In genomic region chr11:27052668-27053067, GRCh38 we compare ENCODE assay signal across 21 cellular contexts.
DNase-seq lines count a peak whose midpoint lies in the region; TF ChIP-seq lines count a peak whose summit lies in the region.
"Had no signal": no experiment of that assay in that cellular context is flagged by ENCODE, and none has a peak within 500 bp of the region (broad histone marks: within the 10 kb centered on the region; RNA-seq: fewer than 3 reads in every experiment).

No MANE protein-coding gene starts in this region.

- H3K4me3 ChIP-seq in OCI-LY1 (ENCODE audit: low read depth, low read length, poor library complexity, severe bottlenecking): peak overlapping the region; percentile 9
- H3K4me3 ChIP-seq: BLaER1, GM12878 had no signal

- POLR2A ChIA-PET in HEK293T (lab: Yijun Ruan, JAX): no interaction called here

- DNase-seq in SIG-M5 treated with dmso at 0.1 percent for 504 hours (lab: John Stamatoyannopoulos, UW; ENCODE audit: unreplicated experiment) (peak; percentile 2), SIG-M5 (lab: John Stamatoyannopoulos, UW) (no peak), KG1 (lab: John Stamatoyannopoulos, UW) (no peak), HEK293T (ENCODE audit: extremely low spot score) (no peak), AG08396 (ENCODE audit: low spot score) (no peak), T-helper 1 cell (no peak)
- DNase-seq: CD4-positive, CD25-positive, alpha-beta regulatory T cell; COR-L47; GOT3; HCEC 1CT; NCI-H2029; NCI-H446 treated with DMSO at 0.1 percent for 48 hours; NCI-H526; NCI-H82; Right ventricle myocardium superior; RPMI8226 had no signal

- TF ChIP-seq CTCF in OCI-LY1 (IDR thresholded peaks at IDR 0.05; ENCODE audit: low read length) (no peak), VCaP (conservative IDR thresholded peaks at IDR 0.05) (no peak)

- no peaks in the 10 kb centered on the region for H3K9me2 ChIP-seq in OCI-LY1 (ENCODE audit: low read depth, low read length)

- H3K9me3 ChIP-seq in OCI-LY1 (ENCODE audit: low read length): peaks cover 14% of the 10 kb centered on the region

- H4K20me1 ChIP-seq in OCI-LY1 (ENCODE audit: insufficient read depth, low read length): no peaks in the 10 kb centered on the region
- H4K20me1 ChIP-seq: BLaER1 had no signal

- H3K4me2 ChIP-seq in OCI-LY1 (ENCODE audit: low read length): peak overlapping the region; percentile 54
- H3K4me2 ChIP-seq: BLaER1 had no signal

- peaks cover 56% of the 10 kb centered on the region for H3K4me1 ChIP-seq in OCI-LY1 (ENCODE audit: insufficient read depth, low read length, severe bottlenecking)
- H3K4me1 ChIP-seq: BLaER1 had no signal

- H3F3A ChIP-seq in OCI-LY1 (ENCODE audit: insufficient read depth, low read length): no peaks in the 10 kb centered on the region

- no peak overlapping the region for H2AFZ ChIP-seq in OCI-LY1 (ENCODE audit: low read length)

- no peaks in the 10 kb centered on the region for H3K27me3 ChIP-seq in OCI-LY1 (ENCODE audit: insufficient read depth, low read length)
- H3K27me3 ChIP-seq: BLaER1 had no signal

- H3K27ac ChIP-seq in OCI-LY1 (ENCODE audit: low read depth, low read length, poor library complexity, severe bottlenecking) (peak overlapping the region; percentile 91), VCaP (peak overlapping the region; percentile 44)
- H3K27ac ChIP-seq: BLaER1, HL-60 had no signal

- peaks cover 27% of the 10 kb centered on the region for H3K79me2 ChIP-seq in OCI-LY1 (ENCODE audit: insufficient read depth, low read length)

- peaks cover 50% of the 10 kb centered on the region for H3K36me3 ChIP-seq in OCI-LY1 (ENCODE audit: insufficient read depth, low read length)
- H3K36me3 ChIP-seq: BLaER1 had no signal

- CTCF ChIA-PET in HEK293T (lab: Yijun Ruan, JAX): no interaction called here

- H3K9ac ChIP-seq in OCI-LY1 (ENCODE audit: low read length): peak overlapping the region; percentile 61
- H3K9ac ChIP-seq: BLaER1 had no signal

TF ChIP-seq in HEK293T, 16 proteins besides CTCF, POLR2A, EP300 and RAD21:
- TF ChIP-seq BHLHE40 (IDR thresholded peaks at IDR 0.05; ENCODE audit: borderline replicate concordance) (no peak), LEF1 (IDR thresholded peaks at IDR 0.05; ENCODE audit: borderline replicate concordance) (no peak), FOXM1 (IDR thresholded peaks at IDR 0.05; ENCODE audit: borderline replicate concordance) (no peak), FOXA1 (IDR thresholded peaks at IDR 0.05) (no peak), SP1 (IDR thresholded peaks at IDR 0.05) (no peak), FOXK2 (IDR thresholded peaks at IDR 0.05) (no peak)
